8 cellular contexts compared by ENCODE assay signal in the genomic region with DNA sequence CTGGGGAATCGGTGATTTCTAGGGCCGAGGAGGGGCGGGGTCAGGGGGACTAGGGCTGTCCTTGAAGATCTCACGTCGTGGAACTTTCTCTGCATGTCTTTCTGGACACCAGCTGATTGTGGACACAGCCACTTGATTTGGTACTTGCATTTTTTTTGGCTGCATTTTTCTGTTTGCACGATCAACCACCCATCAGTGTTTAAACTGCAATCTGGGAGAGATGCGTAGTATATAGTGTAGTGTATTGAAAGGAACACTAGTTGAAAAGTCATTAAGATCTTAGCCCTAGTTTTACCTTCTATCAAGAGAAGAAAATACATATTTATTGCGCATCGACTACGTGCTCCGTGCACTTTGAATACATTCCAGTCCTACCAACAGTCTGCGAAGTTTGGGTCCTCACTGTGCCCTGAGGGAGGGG. TPM values are rescaled to one million over a fixed set of nuclear protein-coding genes. Genes with fewer than 3 reads are reported as not detected.
DNase-seq lines count a peak whose midpoint lies in the region; ATAC-seq and TF ChIP-seq lines count a peak whose summit lies in the region.

No MANE protein-coding gene starts in this region.

- peaks cover 36 to 61% of the 10 kb centered on the region in 2 donors for H3K4me1 Mint-ChIP-seq in immature natural killer cell

- peak overlapping the region; percentile 90 to 98 (median 94) for H3K4me3 Mint-ChIP-seq in immature natural killer cell

- no peak for DNase-seq in cardiac muscle cell (ENCODE audit: low read depth in 1 of 2, low spot score in 1 of 2)
- no peak for DNase-seq in Right ventricle myocardium superior
- DNase-seq in activated naive CD4-positive, alpha-beta T cell treated with anti-CD3 and anti-CD28 coated beads, Interleukin-2, amount 50 U/mL, for 72 hours (ENCODE audit: low spot score in 2 of 2) = peak in 1 of 2 donors; percentile 68
- DNase-seq in immature natural killer cell = no peak
- peak; percentile 83 for DNase-seq in stimulated activated CD8-positive, alpha-beta memory T cell treated with anti-CD3 and anti-CD28 coated beads, Interleukin-4, amount 100 ng/mL, for 48 hours
- DNase-seq in NCI-H2227 (lab: John Stamatoyannopoulos, UW; ENCODE audit: unreplicated experiment) = no peak
- DNase-seq in posterior vena cava (ENCODE audit: low spot score) = no peak
- DNase-seq in AML-193 (lab: John Stamatoyannopoulos, UW) = no peak

- intact Hi-C loops in Right ventricle myocardium superior (cut with DNase I) = no loop called here
- intact Hi-C loops in posterior vena cava (cut with DNase I) = loop anchor here in 1 of 2 donors (2.0 kb wide), 1 partner anchor 93 kb away; no protein-coding TSS in a partner anchor

- H3K27ac ChIP-seq in cardiac muscle cell = peak overlapping the region; percentile 95

- H3K36me3 Mint-ChIP-seq in activated naive CD4-positive, alpha-beta T cell treated with anti-CD3 and anti-CD28 coated beads, Interleukin-2, amount 50 U/mL, for 72 hours = peaks cover 0 to 6% of the 10 kb centered on the region in 2 donors
- H3K36me3 Mint-ChIP-seq in immature natural killer cell = peaks cover 0 to 3% (median 0%) of the 10 kb centered on the region in 3 donors

- H3K9me3 ChIP-seq in cardiac muscle cell (ENCODE audit: low read depth) = no peaks in the 10 kb centered on the region

- TF ChIP-seq CTCF in cardiac muscle cell (IDR thresholded peaks at IDR 0.05; ENCODE audit: low read depth, low read length) = no peak

- H3K9me3 Mint-ChIP-seq in activated naive CD4-positive, alpha-beta T cell treated with anti-CD3 and anti-CD28 coated beads, Interleukin-2, amount 50 U/mL, for 72 hours = no peaks in the 10 kb centered on the region
- H3K9me3 Mint-ChIP-seq in immature natural killer cell = peaks cover 0 to 7% (median 2%) of the 10 kb centered on the region in 6 donors

- peaks cover 14% of the 10 kb centered on the region for H3K4me1 ChIP-seq in cardiac muscle cell (ENCODE audit: low read depth)

- H3K36me3 ChIP-seq in cardiac muscle cell = no peaks in the 10 kb centered on the region

- no peaks in the 10 kb centered on the region for H3K27me3 ChIP-seq in cardiac muscle cell

- peaks cover under 1 to 4% (median 2%) of the 10 kb centered on the region in 3 donors for H3K27me3 Mint-ChIP-seq in immature natural killer cell (ENCODE audit: low read depth in 3 of 3)

- peak overlapping the region; percentile 87 for H3K4me3 ChIP-seq in cardiac muscle cell

- ATAC-seq in Right ventricle myocardium superior (ENCODE audit: poor library complexity) = no peak
- ATAC-seq in activated naive CD4-positive, alpha-beta T cell treated with anti-CD3 and anti-CD28 coated beads, Interleukin-2, amount 50 U/mL, for 72 hours = peak in 1 of 2 donors; percentile 0

- H3K27ac Mint-ChIP-seq in activated naive CD4-positive, alpha-beta T cell treated with anti-CD3 and anti-CD28 coated beads, Interleukin-2, amount 50 U/mL, for 72 hours = peak overlapping the region; percentile 59 to 90
- peak overlapping the region; percentile 76 to 92 (median 88) for H3K27ac Mint-ChIP-seq in immature natural killer cell

RNA-seq across cellular contexts. Expression of gene NT5DC1, which starts 0.7 kb away (rescaled TPM):
- total RNA-seq in cardiac muscle cell (14.1 and 16.9 TPM in 2 replicates), Right ventricle myocardium superior (56.4 TPM), posterior vena cava (10 to 100 TPM; 37.5 to 38.1 TPM)
- polyA plus RNA-seq in cardiac muscle cell (48.9 and 58.2 TPM in 2 replicates), immature natural killer cell (10 to 100 TPM; 30.6 to 44.8 (median 35.9) TPM)
- 10 to 100 TPM; 35.1 to 41.6 TPM for total RNA-seq in activated naive CD4-positive, alpha-beta T cell treated with anti-CD3 and anti-CD28 coated beads, Interleukin-2, amount 50 U/mL, for 72 hours

RNA-seq across cellular contexts. Expression of gene COL10A1, which starts 24.6 kb away (rescaled TPM):
- total RNA-seq in cardiac muscle cell (0.21 TPM in 1 of 2 replicates, not detected in the other), Right ventricle myocardium superior (not detected), posterior vena cava (under 1 TPM in 1 of 2 donors, not detected in 1; 0.14 TPM)
- polyA plus RNA-seq in cardiac muscle cell (0.13 and 0.50 TPM in 2 replicates), immature natural killer cell (not detected)
- not detected for total RNA-seq in activated naive CD4-positive, alpha-beta T cell treated with anti-CD3 and anti-CD28 coated beads, Interleukin-2, amount 50 U/mL, for 72 hours

RNA-seq across cellular contexts. Expression of gene FRK, which starts 40.6 kb away (rescaled TPM):
- total RNA-seq in cardiac muscle cell (0.60 and 0.71 TPM in 2 replicates), Right ventricle myocardium superior (7.5 TPM), posterior vena cava (1 to 10 TPM; 5.1 to 8.3 TPM)
- polyA plus RNA-seq in cardiac muscle cell (0.45 and 1.0 TPM in 2 replicates), immature natural killer cell (not detected)
- under 1 TPM; 0.02 to 0.12 TPM for total RNA-seq in activated naive CD4-positive, alpha-beta T cell treated with anti-CD3 and anti-CD28 coated beads, Interleukin-2, amount 50 U/mL, for 72 hours
